Comparison of ENCODE assay signal across 13 cellular contexts in the genomic region with DNA sequence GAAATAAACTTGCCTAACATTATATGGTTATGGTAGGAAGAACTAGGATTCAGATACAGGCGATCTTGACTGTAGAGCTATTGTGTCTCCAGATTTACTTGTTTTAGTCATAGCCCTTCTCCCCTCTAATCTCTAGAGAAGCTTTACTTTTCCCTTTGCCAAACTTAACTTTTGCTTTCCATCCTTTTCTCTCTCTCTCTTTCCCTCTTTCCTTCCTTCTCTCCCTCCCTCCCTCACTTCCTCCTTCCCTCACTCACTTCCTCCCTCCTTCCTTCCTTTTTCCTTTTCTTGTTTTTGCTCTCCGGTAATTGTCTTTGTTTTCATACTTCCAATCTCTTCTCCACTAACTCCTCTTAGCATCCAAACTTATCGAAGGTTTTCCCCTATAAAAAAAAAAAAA. TPM values are rescaled to one million over a fixed set of nuclear protein-coding genes. Genes with fewer than 3 reads are reported as not detected.
DNase-seq lines count a peak whose midpoint lies in the region; ATAC-seq and TF ChIP-seq lines count a peak whose summit lies in the region.
"Had no signal": no experiment of that assay in that cellular context is flagged by ENCODE, and none has a peak within 500 bp of the region (broad histone marks: within the 10 kb centered on the region; RNA-seq: fewer than 3 reads in every experiment).

No MANE protein-coding gene starts in this region.

- ATAC-seq in left ventricle myocardium superior, result no peak

- TF ChIP-seq CTCF in Loucy (conservative IDR thresholded peaks at IDR 0.05; ENCODE audit: low read length), result no peak
- no peak for TF ChIP-seq CTCF in brain (conservative IDR thresholded peaks at IDR 0.05)
- no peak for TF ChIP-seq CTCF in osteocyte (IDR thresholded peaks at IDR 0.05)

- H3K9me2 ChIP-seq in Loucy (replicated peaks; ENCODE audit: low read depth, low read length), result no peaks in the 10 kb centered on the region

- no peak overlapping the region for H2AFZ ChIP-seq in Loucy (ENCODE audit: low read length)

- no peak overlapping the region for H3K4me3 Mint-ChIP-seq in activated CD4-positive, alpha-beta T cell treated with anti-CD3 and anti-CD28 coated beads, Interleukin-2, amount 10 ng/mL, durations not matched to agents 7 days and 5 days
- peak overlapping the region in 1 of 5 experiments; percentile 34 for H3K4me3 Mint-ChIP-seq in brain
- no peak overlapping the region for H3K4me3 Mint-ChIP-seq in osteocyte (ENCODE audit: unreplicated experiment)

- H3K9me3 ChIP-seq in Loucy (ENCODE audit: insufficient read depth, low read depth, low read length), result no peaks in the 10 kb centered on the region

- peak overlapping the region; percentile 67 for H3K27ac Mint-ChIP-seq in activated CD4-positive, alpha-beta T cell treated with anti-CD3 and anti-CD28 coated beads, Interleukin-2, amount 10 ng/mL, durations not matched to agents 7 days and 5 days
- H3K27ac Mint-ChIP-seq in brain (peak overlapping the region; percentile 0 to 77 (median 9)), osteocyte (ENCODE audit: unreplicated experiment) (peak overlapping the region; percentile 16)

- H4K20me1 ChIP-seq in Loucy (ENCODE audit: insufficient read depth, low read length, poor library complexity, severe bottlenecking), result peaks cover 82% of the 10 kb centered on the region

- H3K9me3 Mint-ChIP-seq in activated CD4-positive, alpha-beta T cell treated with anti-CD3 and anti-CD28 coated beads, Interleukin-2, amount 10 ng/mL, durations not matched to agents 7 days and 5 days, result no peaks in the 10 kb centered on the region
- no peaks in the 10 kb centered on the region for H3K9me3 Mint-ChIP-seq in brain
- H3K9me3 Mint-ChIP-seq in osteocyte (ENCODE audit: unreplicated experiment), result no peaks in the 10 kb centered on the region

- peak overlapping the region; percentile 17 for H3K4me2 ChIP-seq in Loucy (ENCODE audit: low read depth, low read length, poor library complexity, severe bottlenecking)

- POLR2A ChIA-PET in activated CD4-positive, alpha-beta T cell treated with anti-CD3 and anti-CD28 coated beads, Interleukin-2, amount 10 ng/mL, durations not matched to agents 7 days and 5 days (lab: Charles Lee), result no interaction called here

- peaks cover 24% of the 10 kb centered on the region; the same call in 1 of the 2 replicates for H3K36me3 ChIP-seq in Loucy (ENCODE audit: insufficient read depth, low read length)

- CTCF ChIA-PET in activated CD4-positive, alpha-beta T cell treated with anti-CD3 and anti-CD28 coated beads, Interleukin-2, amount 10 ng/mL, durations not matched to agents 7 days and 5 days (lab: Charles Lee), result interaction anchor here (0.7 to 1.6 kb wide), 4 partner anchors 62 to 200 kb away, joined by 3 to 6 read pairs (median 4); no protein-coding TSS in a partner anchor

- DNase-seq in activated CD4-positive, alpha-beta T cell treated with anti-CD3 and anti-CD28 coated beads, Interleukin-2, amount 10 ng/mL, durations not matched to agents 7 days and 5 days, result no peak
- no peak for DNase-seq in activated CD4-positive, alpha-beta T cell treated with anti-CD3 and anti-CD28 coated beads, Interleukin-2, amount 50 U/mL, for 4 hours
- DNase-seq in osteocyte (ENCODE audit: extremely low spot score, unreplicated experiment) (no peak), NOMO-1 treated with DMSO at 0.1 percent for 48 hours (lab: John Stamatoyannopoulos, UW; ENCODE audit: unreplicated experiment) (no peak), germinal center (ENCODE audit: low spot score) (no peak), left ventricle myocardium superior (no peak)
- DNase-seq: ACHN; NCI-H1417; NCI-H345; stimulated activated naive CD4-positive, alpha-beta T cell treated with Interleukin-2 at 50 U/mL for 16 hours had no signal

- H3K36me3 Mint-ChIP-seq in activated CD4-positive, alpha-beta T cell treated with anti-CD3 and anti-CD28 coated beads, Interleukin-2, amount 10 ng/mL, durations not matched to agents 7 days and 5 days (ENCODE audit: low read depth), result peaks cover 41% of the 10 kb centered on the region
- H3K36me3 Mint-ChIP-seq in brain (peaks cover 50% of the 10 kb centered on the region), osteocyte (ENCODE audit: unreplicated experiment) (peaks cover 3% of the 10 kb centered on the region)

- H3K27me3 ChIP-seq in Loucy (ENCODE audit: insufficient read depth, low read length, poor library complexity, severe bottlenecking), result no peaks in the 10 kb centered on the region

- H3K4me1 ChIP-seq in Loucy (ENCODE audit: insufficient read depth, low read length, poor library complexity, severe bottlenecking), result peaks cover 21% of the 10 kb centered on the region

- 0 out of 2 replicates have a peak, but pooled peaks cover 6% of the 10 kb centered on the region for H3F3A ChIP-seq in Loucy (ENCODE audit: low read depth)

- peaks cover 77% of the 10 kb centered on the region for H3K4me1 Mint-ChIP-seq in activated CD4-positive, alpha-beta T cell treated with anti-CD3 and anti-CD28 coated beads, Interleukin-2, amount 10 ng/mL, durations not matched to agents 7 days and 5 days
- H3K4me1 Mint-ChIP-seq in brain, result peaks cover 61% of the 10 kb centered on the region
- H3K4me1 Mint-ChIP-seq in osteocyte (ENCODE audit: unreplicated experiment), result peaks cover 25% of the 10 kb centered on the region

- no peaks in the 10 kb centered on the region for H3K27me3 Mint-ChIP-seq in activated CD4-positive, alpha-beta T cell treated with anti-CD3 and anti-CD28 coated beads, Interleukin-2, amount 10 ng/mL, durations not matched to agents 7 days and 5 days
- H3K27me3 Mint-ChIP-seq in brain, result no peaks in the 10 kb centered on the region
- no peaks in the 10 kb centered on the region for H3K27me3 Mint-ChIP-seq in osteocyte (ENCODE audit: unreplicated experiment)

- no peak overlapping the region for H3K9ac ChIP-seq in Loucy (ENCODE audit: low read depth, low read length, poor library complexity, severe bottlenecking)

- intact Hi-C loops in left ventricle myocardium superior (cut with micrococcal nuclease), result loop anchor here (10.0 kb wide), 1 partner anchor 53 kb away; no protein-coding TSS in a partner anchor

- H3K79me2 ChIP-seq in Loucy (ENCODE audit: insufficient read depth, low read length), result peaks cover 98% of the 10 kb centered on the region

- H3K4me3 ChIP-seq in Loucy (ENCODE audit: low read length, poor library complexity, severe bottlenecking), result no peak overlapping the region
- H3K4me3 ChIP-seq: lung had no signal

RNA-seq across cellular contexts. Expression of gene UBE2D2, which starts 10.4 kb away (rescaled TPM):
- total RNA-seq in activated CD4-positive, alpha-beta T cell treated with anti-CD3 and anti-CD28 coated beads, Interleukin-2, amount 10 ng/mL, durations not matched to agents 7 days and 5 days, result 100 to 1,000 TPM; 231 to 265 TPM
- polyA plus RNA-seq in brain (ENCODE audit: insufficient read depth, low read depth, low replicate concordance), result 182 TPM
- total RNA-seq in osteocyte (114 and 127 TPM in 2 replicates), left ventricle myocardium superior (118 TPM)

Comparison
In these comparisons a context has a peak if more than half of its experiments do, and no peak if none do; other contexts are left out.
1. H3K27ac Mint-ChIP-seq: peak in every context shown above with its lines; median percentile 67 in activated CD4-positive, alpha-beta T cell treated with anti-CD3 and anti-CD28 coated beads, Interleukin-2, amount 10 ng/mL, durations not matched to agents 7 days and 5 days; 16 in osteocyte; 9 in brain.